In the genomic region with DNA sequence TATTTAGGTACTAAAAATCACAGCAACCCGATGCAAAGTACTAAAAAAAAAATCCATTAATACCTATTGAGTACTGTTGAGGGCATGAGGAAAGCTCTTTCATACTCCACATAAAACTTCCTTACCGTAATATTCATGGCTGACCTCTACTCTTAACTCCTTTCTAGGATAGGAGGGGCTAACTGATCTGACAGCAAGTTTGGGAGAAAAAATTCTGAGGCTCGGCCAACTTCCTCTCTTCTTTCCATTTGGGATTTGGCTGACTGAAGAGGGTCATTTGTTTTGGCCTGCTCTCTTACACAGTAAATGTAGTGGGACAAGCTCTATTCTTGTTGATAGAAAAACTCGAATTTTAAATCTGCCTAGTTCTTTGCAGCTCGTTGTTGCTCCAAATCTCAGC, we compare ENCODE assay signal across 1 cellular context.
TF ChIP-seq lines count a peak whose summit lies in the region.

No MANE protein-coding gene starts in this region.

TF ChIP-seq in SK-N-SH, 30 proteins besides CTCF, POLR2A, EP300 and RAD21 (continued from another document):
- TF ChIP-seq, protein P1, sequence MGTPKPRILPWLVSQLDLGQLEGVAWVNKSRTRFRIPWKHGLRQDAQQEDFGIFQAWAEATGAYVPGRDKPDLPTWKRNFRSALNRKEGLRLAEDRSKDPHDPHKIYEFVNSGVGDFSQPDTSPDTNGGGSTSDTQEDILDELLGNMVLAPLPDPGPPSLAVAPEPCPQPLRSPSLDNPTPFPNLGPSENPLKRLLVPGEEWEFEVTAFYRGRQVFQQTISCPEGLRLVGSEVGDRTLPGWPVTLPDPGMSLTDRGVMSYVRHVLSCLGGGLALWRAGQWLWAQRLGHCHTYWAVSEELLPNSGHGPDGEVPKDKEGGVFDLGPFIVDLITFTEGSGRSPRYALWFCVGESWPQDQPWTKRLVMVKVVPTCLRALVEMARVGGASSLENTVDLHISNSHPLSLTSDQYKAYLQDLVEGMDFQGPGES (IDR thresholded peaks at IDR 0.05; ENCODE audit: low read depth, low read length) = no peak
